ENCODE assay signal across 18 cellular contexts in the genomic region with DNA sequence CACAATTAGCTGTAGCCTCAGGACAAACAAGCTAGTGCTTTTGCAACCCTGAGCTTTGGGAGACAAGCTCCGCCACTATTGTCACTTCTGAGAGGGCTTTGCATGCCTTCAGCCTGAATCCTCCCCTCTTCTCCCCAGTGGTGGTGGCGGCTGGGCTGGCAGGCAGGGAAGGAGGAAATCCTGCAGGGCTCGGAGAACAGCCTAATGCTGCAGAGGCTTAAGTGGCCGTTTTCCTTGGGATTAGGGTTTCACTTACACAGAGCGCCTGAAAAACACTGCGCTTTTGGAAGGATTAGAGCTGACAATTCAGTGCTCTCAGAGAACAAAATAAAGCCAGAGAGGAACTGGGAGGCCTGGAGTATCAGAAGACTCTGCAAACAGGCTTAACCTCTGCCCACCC.
"Had no signal": no experiment of that assay in that cellular context is flagged by ENCODE, and none has a peak within 500 bp of the region (broad histone marks: within the 10 kb centered on the region; RNA-seq: fewer than 3 reads in every experiment).

No MANE protein-coding gene starts in this region.

- DNase-seq: activated CD4-positive, alpha-beta T cell treated with anti-CD3 and anti-CD28 coated beads, Interleukin-2, amount 10 ng/mL, durations not matched to agents 7 days and 5 days; activated CD8-positive, alpha-beta memory T cell treated with anti-CD3 and anti-CD28 coated beads, Interleukin-2, amount 50 U/mL, for 4 hours; activated CD8-positive, alpha-beta T cell treated with anti-CD3 and anti-CD28 coated beads, Interleukin-2, amount 10 ng/mL, durations not matched to agents 7 days and 5 days; activated gamma-delta T cell treated with Interleukin-2 at 50 U/mL for 16 hours; activated T-cell treated with anti-CD3 and anti-CD28 coated beads, Interleukin-2, amount 50 U/mL, for 72 hours; effector CD8-positive, alpha-beta T cell; mesenchymal stem cell; naive thymus-derived CD8-positive, alpha-beta T cell; spleen; stimulated activated CD4-positive, alpha-beta T cell treated with anti-CD3 and anti-CD28 coated beads, Interleukin-4, amount 100 ng/mL, for 4 hours; T1000; thyroid gland had no signal

- H3K4me1 Mint-ChIP-seq: activated CD4-positive, alpha-beta T cell treated with anti-CD3 and anti-CD28 coated beads, Interleukin-2, amount 10 ng/mL, durations not matched to agents 7 days and 5 days; naive thymus-derived CD8-positive, alpha-beta T cell; stimulated activated memory B cell treated with anti-CD40 and anti-IgM and Interleukin-4, amounts not matched to agents 10 μg/mL and 1 μg/mL and 100 μg/mL, for 72 hours had no signal

- H2AFZ ChIP-seq: parathyroid adenoma had no signal

- H3K36me3 Mint-ChIP-seq: activated naive CD8-positive, alpha-beta T cell; naive thymus-derived CD8-positive, alpha-beta T cell; stimulated activated memory B cell treated with anti-CD40 and anti-IgM and Interleukin-4, amounts not matched to agents 10 μg/mL and 1 μg/mL and 100 μg/mL, for 72 hours had no signal

- H3K36me3 ChIP-seq: neutrophil, spleen, thyroid gland had no signal

- H3K4me3 Mint-ChIP-seq: activated CD4-positive, alpha-beta T cell treated with anti-CD3 and anti-CD28 coated beads, Interleukin-2, amount 10 ng/mL, durations not matched to agents 7 days and 5 days; activated CD8-positive, alpha-beta T cell treated with anti-CD3 and anti-CD28 coated beads, Interleukin-2, amount 10 ng/mL, durations not matched to agents 7 days and 5 days; activated naive CD8-positive, alpha-beta T cell; activated T-cell treated with anti-CD3 and anti-CD28 coated beads, Interleukin-2, amount 50 U/mL, for 72 hours; naive thymus-derived CD8-positive, alpha-beta T cell; stimulated activated memory B cell treated with anti-CD40 and anti-IgM and Interleukin-4, amounts not matched to agents 10 μg/mL and 1 μg/mL and 100 μg/mL, for 72 hours had no signal

- ATAC-seq: activated CD4-positive, CD25-positive, alpha-beta regulatory T cell treated with anti-CD3 and anti-CD28 coated beads, Interleukin-2, amount 50 U/mL, for 24 hours; activated CD8-positive, alpha-beta T cell treated with anti-CD3 and anti-CD28 coated beads, Interleukin-2, amount 10 ng/mL, durations not matched to agents 7 days and 5 days; activated T-cell treated with anti-CD3 and anti-CD28 coated beads, Interleukin-2, amount 50 U/mL, for 72 hours; naive thymus-derived CD8-positive, alpha-beta T cell; sciatic nerve; stimulated activated memory B cell treated with anti-CD40 and anti-IgM and Interleukin-4, amounts not matched to agents 10 μg/mL and 1 μg/mL and 100 μg/mL, for 72 hours had no signal

- H3K4me3 ChIP-seq: spleen, thyroid gland had no signal

- H3K9ac ChIP-seq: parathyroid adenoma had no signal

- H3K9me3 Mint-ChIP-seq: activated CD4-positive, alpha-beta T cell treated with anti-CD3 and anti-CD28 coated beads, Interleukin-2, amount 10 ng/mL, durations not matched to agents 7 days and 5 days; activated T-cell treated with anti-CD3 and anti-CD28 coated beads, Interleukin-2, amount 50 U/mL, for 72 hours; naive thymus-derived CD8-positive, alpha-beta T cell; stimulated activated memory B cell treated with anti-CD40 and anti-IgM and Interleukin-4, amounts not matched to agents 10 μg/mL and 1 μg/mL and 100 μg/mL, for 72 hours had no signal

- H3K9me3 ChIP-seq: neutrophil, spleen, thyroid gland had no signal

- H3K4me1 ChIP-seq: parathyroid adenoma, spleen, thyroid gland had no signal

- H3K27ac ChIP-seq: neutrophil, parathyroid adenoma, spleen, thyroid gland had no signal

- H3K27ac Mint-ChIP-seq: activated CD4-positive, alpha-beta T cell treated with anti-CD3 and anti-CD28 coated beads, Interleukin-2, amount 10 ng/mL, durations not matched to agents 7 days and 5 days; activated CD8-positive, alpha-beta T cell treated with anti-CD3 and anti-CD28 coated beads, Interleukin-2, amount 10 ng/mL, durations not matched to agents 7 days and 5 days; activated naive CD8-positive, alpha-beta T cell; activated T-cell treated with anti-CD3 and anti-CD28 coated beads, Interleukin-2, amount 50 U/mL, for 72 hours; stimulated activated memory B cell treated with anti-CD40 and anti-IgM and Interleukin-4, amounts not matched to agents 10 μg/mL and 1 μg/mL and 100 μg/mL, for 72 hours had no signal
